Comparison of ENCODE assay signal across 8 cellular contexts in the genomic region with DNA sequence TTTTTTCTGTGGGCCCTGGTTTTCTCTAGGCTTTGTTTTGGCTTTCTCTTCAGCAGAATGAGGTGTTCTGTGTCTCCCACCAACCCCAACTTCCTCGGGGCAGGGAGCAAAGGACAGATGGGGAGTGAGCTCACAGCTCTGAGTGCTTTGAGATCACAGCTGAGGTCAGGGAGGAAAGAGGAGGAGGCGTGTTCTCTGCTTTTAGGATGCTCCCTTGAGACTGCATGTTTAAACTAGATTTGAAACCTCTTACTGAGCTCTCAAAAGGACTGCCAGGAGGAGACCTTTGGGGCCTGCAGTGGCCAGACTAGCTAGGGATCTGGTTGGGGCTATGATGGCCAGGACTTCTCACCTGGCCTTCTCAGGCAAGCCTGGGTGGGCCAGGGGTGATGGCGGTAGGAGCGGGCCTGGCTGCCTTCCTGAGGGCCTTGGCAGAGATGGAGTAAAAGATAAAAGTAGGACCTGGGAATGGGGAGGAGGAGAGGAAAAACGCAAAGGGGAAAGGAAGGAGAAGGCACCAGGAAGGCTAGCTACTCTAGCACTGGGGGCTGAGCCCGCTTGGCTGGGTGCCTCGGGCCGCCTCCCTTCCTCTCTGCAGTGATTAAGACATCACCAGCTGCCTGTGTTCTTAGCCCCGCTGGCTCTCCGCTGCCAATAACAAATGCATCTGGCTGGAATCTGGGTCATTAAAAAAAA.
DNase-seq lines count a peak whose midpoint lies in the region; ATAC-seq and TF ChIP-seq lines count a peak whose summit lies in the region.

No MANE protein-coding gene starts in this region.

- ATAC-seq in HG02840 (IDR thresholded peaks at IDR 0.05; ENCODE audit: low FRiP score, unreplicated experiment) = no peak
- ATAC-seq in GM21367 (IDR thresholded peaks at IDR 0.05; ENCODE audit: unreplicated experiment) = no peak

- peaks cover 7% of the 10 kb centered on the region for H3K4me1 Mint-ChIP-seq in progenitor cell of endocrine pancreas (ENCODE audit: low read depth)

- H3K4me3 Mint-ChIP-seq in progenitor cell of endocrine pancreas (ENCODE audit: low read depth) = no peak overlapping the region

- no peaks in the 10 kb centered on the region for H3K9me3 Mint-ChIP-seq in progenitor cell of endocrine pancreas (ENCODE audit: low read depth)

- no peaks in the 10 kb centered on the region for H3K36me3 Mint-ChIP-seq in progenitor cell of endocrine pancreas (ENCODE audit: insufficient read depth)

- no peak for TF ChIP-seq CTCF in progenitor cell of endocrine pancreas (IDR thresholded peaks at IDR 0.05; ENCODE audit: unreplicated experiment)

- peaks cover 4% of the 10 kb centered on the region for H3K27me3 Mint-ChIP-seq in progenitor cell of endocrine pancreas

- DNase-seq in DMS79 (lab: John Stamatoyannopoulos, UW) (peak; percentile 70), NCI-H345 (lab: John Stamatoyannopoulos, UW) (peak; percentile 64), epidermal melanocyte (ENCODE audit: insufficient read length, low spot score) (peak; percentile 80), progenitor cell of endocrine pancreas (ENCODE audit: low spot score, unreplicated experiment) (no peak), OCI-M1 (lab: John Stamatoyannopoulos, UW) (no peak)
- DNase-seq in stimulated activated CD8-positive, alpha-beta memory T cell treated with anti-CD3 and anti-CD28 coated beads, Interleukin-4, amount 100 ng/mL, for 48 hours = no peak

- H3K27ac Mint-ChIP-seq in progenitor cell of endocrine pancreas = peak overlapping the region; percentile 54

Comparison
In these comparisons a context has a peak if more than half of its experiments do, and no peak if none do; other contexts are left out.
1. DNase-seq: peak in DMS79 (single experiment), NCI-H345 (single experiment) and epidermal melanocyte (single experiment); none in progenitor cell of endocrine pancreas (single experiment), stimulated activated CD8-positive, alpha-beta memory T cell treated with anti-CD3 and anti-CD28 coated beads, Interleukin-4, amount 100 ng/mL, for 48 hours (single experiment) and OCI-M1 (single experiment).